Comparison of ENCODE assay signal across 9 cellular contexts in the genomic region with DNA sequence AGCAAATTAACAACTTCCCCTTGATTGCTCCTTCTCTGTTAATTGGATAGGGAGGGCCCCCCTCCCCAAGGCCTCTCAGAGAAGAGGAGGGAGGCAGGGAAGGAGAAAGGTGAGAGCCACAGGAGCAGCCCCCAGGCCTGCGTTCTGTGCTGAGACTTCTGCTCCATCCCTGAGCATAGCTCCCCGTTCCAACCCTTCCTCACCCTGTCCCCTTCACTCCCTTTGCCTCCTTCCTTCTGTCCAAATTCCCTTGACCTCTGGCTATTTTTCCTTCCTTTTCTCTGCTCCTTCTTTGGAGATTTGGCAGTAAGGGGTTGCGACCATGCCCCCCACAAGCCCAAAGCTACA. TPM values are rescaled to one million over a fixed set of nuclear protein-coding genes. Genes with fewer than 3 reads are reported as not detected.
A peak's percentile ranks its signal among the peaks of the same experiment; 100 is the strongest.
DNase-seq lines count a peak whose midpoint lies in the region; ATAC-seq and TF ChIP-seq lines count a peak whose summit lies in the region.
"Had no signal": no experiment of that assay in that cellular context is flagged by ENCODE, and none has a peak within 500 bp of the region (broad histone marks: within the 10 kb centered on the region; RNA-seq: fewer than 3 reads in every experiment).

No MANE protein-coding gene starts in this region.

- H3K36me3 ChIP-seq in heart right ventricle (no peaks in the 10 kb centered on the region), vagina (no peaks in the 10 kb centered on the region)
- H3K36me3 ChIP-seq: right atrium auricular region had no signal

- ATAC-seq in heart right ventricle (no peak), Right ventricle myocardium superior (ENCODE audit: poor library complexity) (no peak), memory B cell (ENCODE audit: low read depth) (no peak), HG02852 (IDR thresholded peaks at IDR 0.05; ENCODE audit: unreplicated experiment) (no peak)

- intact Hi-C loops in heart right ventricle (cut with DNase I) (loop anchor here (1.0 to 10.0 kb wide), 9 partner anchors 82 to 282 kb away; partner anchors contain the start of gene AQP6 (in 1 of the 10)), Right ventricle myocardium superior (cut with DNase I) (loop anchor here (2.0 kb wide), 1 partner anchor 90 kb away; no protein-coding TSS in a partner anchor), vagina (cut with DNase I) (loop anchor here (10.0 kb wide), 1 partner anchor 82 kb away; the partner anchor contains the start of gene AQP6)

- H3K27me3 ChIP-seq in heart right ventricle (peaks cover 0 to 36% (median 19%) of the 10 kb centered on the region in 7 donors), vagina (no peaks in the 10 kb centered on the region)
- H3K27me3 ChIP-seq: right atrium auricular region had no signal

- TF ChIP-seq CTCF in heart right ventricle (IDR thresholded peaks at IDR 0.05) (no peak), vagina (IDR thresholded peaks at IDR 0.05) (no peak)

- H3K4me1 ChIP-seq in heart right ventricle (peaks cover 0 to 48% (median 19%) of the 10 kb centered on the region in 9 donors), vagina (peaks cover 23% of the 10 kb centered on the region)

- 15 to 27% methylated on average over 3 of the region's 3 CpGs for WGBS in heart right ventricle, 2 donors

- DNase-seq in heart right ventricle, result no peak
- no peak for DNase-seq in Right ventricle myocardium superior
- no peak for DNase-seq in memory B cell (ENCODE audit: low spot score in 2 of 2)
- no peak for DNase-seq in vagina (ENCODE audit: extremely low spot score in 2 of 2)
- DNase-seq in NCI-H774 (lab: John Stamatoyannopoulos, UW), result no peak
- DNase-seq in NCI-H2029 (lab: John Stamatoyannopoulos, UW), result no peak

- H3K27me3 Mint-ChIP-seq in activated naive CD8-positive, alpha-beta T cell, result peaks cover 15% of the 10 kb centered on the region
- H3K27me3 Mint-ChIP-seq in memory B cell, result peaks cover 37% of the 10 kb centered on the region

- H3K9me3 Mint-ChIP-seq in activated naive CD8-positive, alpha-beta T cell (ENCODE audit: low read depth), result no peaks in the 10 kb centered on the region
- no peaks in the 10 kb centered on the region for H3K9me3 Mint-ChIP-seq in memory B cell

- peak overlapping the region; percentile 96 for H3K4me3 Mint-ChIP-seq in activated naive CD8-positive, alpha-beta T cell
- peak overlapping the region; percentile 91 for H3K4me3 Mint-ChIP-seq in memory B cell

- TF ChIP-seq POLR2A in vagina (IDR thresholded peaks at IDR 0.05), result no peak

- H3K27ac Mint-ChIP-seq in activated naive CD8-positive, alpha-beta T cell, result peak overlapping the region; percentile 83
- no peak overlapping the region for H3K27ac Mint-ChIP-seq in memory B cell

- H3K36me3 Mint-ChIP-seq in activated naive CD8-positive, alpha-beta T cell, result peaks cover 3% of the 10 kb centered on the region
- H3K36me3 Mint-ChIP-seq in memory B cell, result no peaks in the 10 kb centered on the region

- no peak overlapping the region for H3K27ac ChIP-seq in heart right ventricle
- H3K27ac ChIP-seq in vagina, result no peak overlapping the region

- H3K4me1 Mint-ChIP-seq in activated naive CD8-positive, alpha-beta T cell (ENCODE audit: low read depth), result peaks cover 49% of the 10 kb centered on the region
- peaks cover 15% of the 10 kb centered on the region for H3K4me1 Mint-ChIP-seq in memory B cell

- H3K9me3 ChIP-seq in heart right ventricle, result no peaks in the 10 kb centered on the region
- H3K9me3 ChIP-seq in vagina, result no peaks in the 10 kb centered on the region
- H3K9me3 ChIP-seq: right atrium auricular region had no signal

- H3K4me3 ChIP-seq in heart right ventricle (peak overlapping the region in 7 of 10 donors; percentile 62 to 86 (median 67)), vagina (peak overlapping the region; percentile 59 to 61)

RNA-seq across cellular contexts. Expression of gene ASIC1, which starts 0.8 kb away (rescaled TPM):
- 1 to 10 TPM in 4 of 10 donors, under 1 TPM in 6; 0.17 to 1.6 (median 0.82) TPM for total RNA-seq in heart right ventricle
- under 1 TPM; 0.59 to 0.74 TPM for polyA plus RNA-seq in heart right ventricle
- total RNA-seq in Right ventricle myocardium superior, result 1.6 TPM
- total RNA-seq in vagina, result 2.9 TPM

RNA-seq across cellular contexts. Expression of gene SMARCD1, which starts 28.5 kb away (rescaled TPM):
- total RNA-seq in heart right ventricle (10 to 100 TPM; 13.3 to 24.0 (median 17.4) TPM), Right ventricle myocardium superior (14.3 TPM), vagina (42.2 TPM)
- 10 to 100 TPM; 12.0 to 13.0 TPM for polyA plus RNA-seq in heart right ventricle

RNA-seq across cellular contexts. Expression of gene RACGAP1, which starts 31.3 kb away (rescaled TPM):
- total RNA-seq in heart right ventricle, result 10 to 100 TPM in 1 of 10 donors, 1 to 10 TPM in 9; 1.8 to 17.8 (median 4.0) TPM
- 1 to 10 TPM; 1.0 to 2.6 TPM for polyA plus RNA-seq in heart right ventricle
- total RNA-seq in Right ventricle myocardium superior, result 5.6 TPM
- total RNA-seq in vagina, result 19.2 TPM

RNA-seq across cellular contexts. Expression of gene GPD1, which starts 47.2 kb away (rescaled TPM):
- total RNA-seq in heart right ventricle, result 10 to 100 TPM in 7 of 10 donors, 1 to 10 TPM in 3; 5.2 to 67.7 (median 15.5) TPM
- polyA plus RNA-seq in heart right ventricle, result 10 to 100 TPM; 13.2 to 15.8 TPM
- 38.3 TPM for total RNA-seq in Right ventricle myocardium superior
- 65.3 TPM for total RNA-seq in vagina

RNA-seq across cellular contexts. Expression of gene COX14, which starts 55.4 kb away (rescaled TPM):
- total RNA-seq in heart right ventricle (100 to 1,000 TPM; 144 to 239 (median 170) TPM), Right ventricle myocardium superior (243 TPM), vagina (74.4 TPM)
- polyA plus RNA-seq in heart right ventricle, result 100 to 1,000 TPM in 1 of 2 donors, 10 to 100 TPM in 1; 93.8 to 167 TPM
